ENCODE assay signal across 2 cellular contexts in genomic region chr22:28855355-28856094, GRCh38.
TF ChIP-seq lines count a peak whose summit lies in the region.

No MANE protein-coding gene starts in this region.

TF ChIP-seq in A549, 52 proteins besides CTCF, POLR2A, EP300 and RAD21:
- TF ChIP-seq TFCP2L1 (CRISPR knock-in tag; IDR thresholded peaks at IDR 0.05) (no peak), CHD4 (IDR thresholded peaks at IDR 0.05; ENCODE audit: borderline replicate concordance) (no peak), MYC (IDR thresholded peaks at IDR 0.05; ENCODE audit: borderline replicate concordance, low read length) (no peak), RCOR1 (IDR thresholded peaks at IDR 0.05; ENCODE audit: low read depth, low read length) (no peak), JUN (IDR thresholded peaks at IDR 0.05) (no peak), FOSB (CRISPR knock-in tag; IDR thresholded peaks at IDR 0.05) (no peak), ZC3H11A (IDR thresholded peaks at IDR 0.05) (no peak), PBX3 (IDR thresholded peaks at IDR 0.05) (no peak), SMC3 (IDR thresholded peaks at IDR 0.05) (peak; percentile 89), ZNF302 (CRISPR knock-in tag; IDR thresholded peaks at IDR 0.05) (no peak), RNF2 (IDR thresholded peaks at IDR 0.05; ENCODE audit: borderline replicate concordance, low read depth) (no peak), CEBPB (IDR thresholded peaks at IDR 0.05) (peak in 1 of 2 experiments; percentile 63; a peak in 2 of 4 replicates), HDAC2 (IDR thresholded peaks at IDR 0.05) (no peak)
- TF ChIP-seq, protein P1, sequence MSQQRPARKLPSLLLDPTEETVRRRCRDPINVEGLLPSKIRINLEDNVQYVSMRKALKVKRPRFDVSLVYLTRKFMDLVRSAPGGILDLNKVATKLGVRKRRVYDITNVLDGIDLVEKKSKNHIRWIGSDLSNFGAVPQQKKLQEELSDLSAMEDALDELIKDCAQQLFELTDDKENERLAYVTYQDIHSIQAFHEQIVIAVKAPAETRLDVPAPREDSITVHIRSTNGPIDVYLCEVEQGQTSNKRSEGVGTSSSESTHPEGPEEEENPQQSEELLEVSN (IDR thresholded peaks at IDR 0.05; ENCODE audit: borderline replicate concordance, low read depth) = no peak
- TF ChIP-seq, protein P2, sequence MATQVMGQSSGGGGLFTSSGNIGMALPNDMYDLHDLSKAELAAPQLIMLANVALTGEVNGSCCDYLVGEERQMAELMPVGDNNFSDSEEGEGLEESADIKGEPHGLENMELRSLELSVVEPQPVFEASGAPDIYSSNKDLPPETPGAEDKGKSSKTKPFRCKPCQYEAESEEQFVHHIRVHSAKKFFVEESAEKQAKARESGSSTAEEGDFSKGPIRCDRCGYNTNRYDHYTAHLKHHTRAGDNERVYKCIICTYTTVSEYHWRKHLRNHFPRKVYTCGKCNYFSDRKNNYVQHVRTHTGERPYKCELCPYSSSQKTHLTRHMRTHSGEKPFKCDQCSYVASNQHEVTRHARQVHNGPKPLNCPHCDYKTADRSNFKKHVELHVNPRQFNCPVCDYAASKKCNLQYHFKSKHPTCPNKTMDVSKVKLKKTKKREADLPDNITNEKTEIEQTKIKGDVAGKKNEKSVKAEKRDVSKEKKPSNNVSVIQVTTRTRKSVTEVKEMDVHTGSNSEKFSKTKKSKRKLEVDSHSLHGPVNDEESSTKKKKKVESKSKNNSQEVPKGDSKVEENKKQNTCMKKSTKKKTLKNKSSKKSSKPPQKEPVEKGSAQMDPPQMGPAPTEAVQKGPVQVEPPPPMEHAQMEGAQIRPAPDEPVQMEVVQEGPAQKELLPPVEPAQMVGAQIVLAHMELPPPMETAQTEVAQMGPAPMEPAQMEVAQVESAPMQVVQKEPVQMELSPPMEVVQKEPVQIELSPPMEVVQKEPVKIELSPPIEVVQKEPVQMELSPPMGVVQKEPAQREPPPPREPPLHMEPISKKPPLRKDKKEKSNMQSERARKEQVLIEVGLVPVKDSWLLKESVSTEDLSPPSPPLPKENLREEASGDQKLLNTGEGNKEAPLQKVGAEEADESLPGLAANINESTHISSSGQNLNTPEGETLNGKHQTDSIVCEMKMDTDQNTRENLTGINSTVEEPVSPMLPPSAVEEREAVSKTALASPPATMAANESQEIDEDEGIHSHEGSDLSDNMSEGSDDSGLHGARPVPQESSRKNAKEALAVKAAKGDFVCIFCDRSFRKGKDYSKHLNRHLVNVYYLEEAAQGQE (IDR thresholded peaks at IDR 0.05) = no peak

TF ChIP-seq in H1, 55 proteins besides CTCF, POLR2A, EP300 and RAD21:
- TF ChIP-seq RBBP5 (IDR thresholded peaks at IDR 0.05; ENCODE audit: borderline replicate concordance, low read depth, low read length) (no peak), CTBP2 (IDR thresholded peaks at IDR 0.05; ENCODE audit: borderline replicate concordance, insufficient read depth, insufficient read length, low read length) (no peak), JUN (IDR thresholded peaks at IDR 0.05; ENCODE audit: low read depth, low read length) (no peak), SIX5 (IDR thresholded peaks at IDR 0.05; ENCODE audit: low read depth, low read length) (no peak), EZH2 (IDR thresholded peaks at IDR 0.05; ENCODE audit: low read depth, low read length, severe bottlenecking) (no peak), CEBPB (IDR thresholded peaks at IDR 0.05; ENCODE audit: low read depth, low read length) (peak; percentile 66), BCL11A (IDR thresholded peaks at IDR 0.05; ENCODE audit: low read depth in 2 of 2, low read length in 2 of 2) (no peak), KDM5A (IDR thresholded peaks at IDR 0.05; ENCODE audit: low read length) (no peak), TCF12 (IDR thresholded peaks at IDR 0.05; ENCODE audit: low read depth, low read length) (no peak), TEAD4 (IDR thresholded peaks at IDR 0.05; ENCODE audit: low read depth, low read length) (peak; percentile 70), CHD1 (IDR thresholded peaks at IDR 0.05; ENCODE audit: low read depth, low read length) (no peak), GABPA (IDR thresholded peaks at IDR 0.05; ENCODE audit: borderline replicate concordance, insufficient read depth, low read length) (no peak)
- TF ChIP-seq, protein P3, sequence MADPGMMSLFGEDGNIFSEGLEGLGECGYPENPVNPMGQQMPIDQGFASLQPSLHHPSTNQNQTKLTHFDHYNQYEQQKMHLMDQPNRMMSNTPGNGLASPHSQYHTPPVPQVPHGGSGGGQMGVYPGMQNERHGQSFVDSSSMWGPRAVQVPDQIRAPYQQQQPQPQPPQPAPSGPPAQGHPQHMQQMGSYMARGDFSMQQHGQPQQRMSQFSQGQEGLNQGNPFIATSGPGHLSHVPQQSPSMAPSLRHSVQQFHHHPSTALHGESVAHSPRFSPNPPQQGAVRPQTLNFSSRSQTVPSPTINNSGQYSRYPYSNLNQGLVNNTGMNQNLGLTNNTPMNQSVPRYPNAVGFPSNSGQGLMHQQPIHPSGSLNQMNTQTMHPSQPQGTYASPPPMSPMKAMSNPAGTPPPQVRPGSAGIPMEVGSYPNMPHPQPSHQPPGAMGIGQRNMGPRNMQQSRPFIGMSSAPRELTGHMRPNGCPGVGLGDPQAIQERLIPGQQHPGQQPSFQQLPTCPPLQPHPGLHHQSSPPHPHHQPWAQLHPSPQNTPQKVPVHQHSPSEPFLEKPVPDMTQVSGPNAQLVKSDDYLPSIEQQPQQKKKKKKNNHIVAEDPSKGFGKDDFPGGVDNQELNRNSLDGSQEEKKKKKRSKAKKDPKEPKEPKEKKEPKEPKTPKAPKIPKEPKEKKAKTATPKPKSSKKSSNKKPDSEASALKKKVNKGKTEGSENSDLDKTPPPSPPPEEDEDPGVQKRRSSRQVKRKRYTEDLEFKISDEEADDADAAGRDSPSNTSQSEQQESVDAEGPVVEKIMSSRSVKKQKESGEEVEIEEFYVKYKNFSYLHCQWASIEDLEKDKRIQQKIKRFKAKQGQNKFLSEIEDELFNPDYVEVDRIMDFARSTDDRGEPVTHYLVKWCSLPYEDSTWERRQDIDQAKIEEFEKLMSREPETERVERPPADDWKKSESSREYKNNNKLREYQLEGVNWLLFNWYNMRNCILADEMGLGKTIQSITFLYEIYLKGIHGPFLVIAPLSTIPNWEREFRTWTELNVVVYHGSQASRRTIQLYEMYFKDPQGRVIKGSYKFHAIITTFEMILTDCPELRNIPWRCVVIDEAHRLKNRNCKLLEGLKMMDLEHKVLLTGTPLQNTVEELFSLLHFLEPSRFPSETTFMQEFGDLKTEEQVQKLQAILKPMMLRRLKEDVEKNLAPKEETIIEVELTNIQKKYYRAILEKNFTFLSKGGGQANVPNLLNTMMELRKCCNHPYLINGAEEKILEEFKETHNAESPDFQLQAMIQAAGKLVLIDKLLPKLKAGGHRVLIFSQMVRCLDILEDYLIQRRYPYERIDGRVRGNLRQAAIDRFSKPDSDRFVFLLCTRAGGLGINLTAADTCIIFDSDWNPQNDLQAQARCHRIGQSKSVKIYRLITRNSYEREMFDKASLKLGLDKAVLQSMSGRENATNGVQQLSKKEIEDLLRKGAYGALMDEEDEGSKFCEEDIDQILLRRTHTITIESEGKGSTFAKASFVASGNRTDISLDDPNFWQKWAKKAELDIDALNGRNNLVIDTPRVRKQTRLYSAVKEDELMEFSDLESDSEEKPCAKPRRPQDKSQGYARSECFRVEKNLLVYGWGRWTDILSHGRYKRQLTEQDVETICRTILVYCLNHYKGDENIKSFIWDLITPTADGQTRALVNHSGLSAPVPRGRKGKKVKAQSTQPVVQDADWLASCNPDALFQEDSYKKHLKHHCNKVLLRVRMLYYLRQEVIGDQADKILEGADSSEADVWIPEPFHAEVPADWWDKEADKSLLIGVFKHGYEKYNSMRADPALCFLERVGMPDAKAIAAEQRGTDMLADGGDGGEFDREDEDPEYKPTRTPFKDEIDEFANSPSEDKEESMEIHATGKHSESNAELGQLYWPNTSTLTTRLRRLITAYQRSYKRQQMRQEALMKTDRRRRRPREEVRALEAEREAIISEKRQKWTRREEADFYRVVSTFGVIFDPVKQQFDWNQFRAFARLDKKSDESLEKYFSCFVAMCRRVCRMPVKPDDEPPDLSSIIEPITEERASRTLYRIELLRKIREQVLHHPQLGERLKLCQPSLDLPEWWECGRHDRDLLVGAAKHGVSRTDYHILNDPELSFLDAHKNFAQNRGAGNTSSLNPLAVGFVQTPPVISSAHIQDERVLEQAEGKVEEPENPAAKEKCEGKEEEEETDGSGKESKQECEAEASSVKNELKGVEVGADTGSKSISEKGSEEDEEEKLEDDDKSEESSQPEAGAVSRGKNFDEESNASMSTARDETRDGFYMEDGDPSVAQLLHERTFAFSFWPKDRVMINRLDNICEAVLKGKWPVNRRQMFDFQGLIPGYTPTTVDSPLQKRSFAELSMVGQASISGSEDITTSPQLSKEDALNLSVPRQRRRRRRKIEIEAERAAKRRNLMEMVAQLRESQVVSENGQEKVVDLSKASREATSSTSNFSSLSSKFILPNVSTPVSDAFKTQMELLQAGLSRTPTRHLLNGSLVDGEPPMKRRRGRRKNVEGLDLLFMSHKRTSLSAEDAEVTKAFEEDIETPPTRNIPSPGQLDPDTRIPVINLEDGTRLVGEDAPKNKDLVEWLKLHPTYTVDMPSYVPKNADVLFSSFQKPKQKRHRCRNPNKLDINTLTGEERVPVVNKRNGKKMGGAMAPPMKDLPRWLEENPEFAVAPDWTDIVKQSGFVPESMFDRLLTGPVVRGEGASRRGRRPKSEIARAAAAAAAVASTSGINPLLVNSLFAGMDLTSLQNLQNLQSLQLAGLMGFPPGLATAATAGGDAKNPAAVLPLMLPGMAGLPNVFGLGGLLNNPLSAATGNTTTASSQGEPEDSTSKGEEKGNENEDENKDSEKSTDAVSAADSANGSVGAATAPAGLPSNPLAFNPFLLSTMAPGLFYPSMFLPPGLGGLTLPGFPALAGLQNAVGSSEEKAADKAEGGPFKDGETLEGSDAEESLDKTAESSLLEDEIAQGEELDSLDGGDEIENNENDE (IDR thresholded peaks at IDR 0.05; ENCODE audit: insufficient replicate concordance, low read length) = no peak
- TF ChIP-seq, protein P4, sequence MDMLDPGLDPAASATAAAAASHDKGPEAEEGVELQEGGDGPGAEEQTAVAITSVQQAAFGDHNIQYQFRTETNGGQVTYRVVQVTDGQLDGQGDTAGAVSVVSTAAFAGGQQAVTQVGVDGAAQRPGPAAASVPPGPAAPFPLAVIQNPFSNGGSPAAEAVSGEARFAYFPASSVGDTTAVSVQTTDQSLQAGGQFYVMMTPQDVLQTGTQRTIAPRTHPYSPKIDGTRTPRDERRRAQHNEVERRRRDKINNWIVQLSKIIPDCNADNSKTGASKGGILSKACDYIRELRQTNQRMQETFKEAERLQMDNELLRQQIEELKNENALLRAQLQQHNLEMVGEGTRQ (IDR thresholded peaks at IDR 0.05; ENCODE audit: low read length) = no peak
